1 cellular context compared by ENCODE assay signal in the genomic region with DNA sequence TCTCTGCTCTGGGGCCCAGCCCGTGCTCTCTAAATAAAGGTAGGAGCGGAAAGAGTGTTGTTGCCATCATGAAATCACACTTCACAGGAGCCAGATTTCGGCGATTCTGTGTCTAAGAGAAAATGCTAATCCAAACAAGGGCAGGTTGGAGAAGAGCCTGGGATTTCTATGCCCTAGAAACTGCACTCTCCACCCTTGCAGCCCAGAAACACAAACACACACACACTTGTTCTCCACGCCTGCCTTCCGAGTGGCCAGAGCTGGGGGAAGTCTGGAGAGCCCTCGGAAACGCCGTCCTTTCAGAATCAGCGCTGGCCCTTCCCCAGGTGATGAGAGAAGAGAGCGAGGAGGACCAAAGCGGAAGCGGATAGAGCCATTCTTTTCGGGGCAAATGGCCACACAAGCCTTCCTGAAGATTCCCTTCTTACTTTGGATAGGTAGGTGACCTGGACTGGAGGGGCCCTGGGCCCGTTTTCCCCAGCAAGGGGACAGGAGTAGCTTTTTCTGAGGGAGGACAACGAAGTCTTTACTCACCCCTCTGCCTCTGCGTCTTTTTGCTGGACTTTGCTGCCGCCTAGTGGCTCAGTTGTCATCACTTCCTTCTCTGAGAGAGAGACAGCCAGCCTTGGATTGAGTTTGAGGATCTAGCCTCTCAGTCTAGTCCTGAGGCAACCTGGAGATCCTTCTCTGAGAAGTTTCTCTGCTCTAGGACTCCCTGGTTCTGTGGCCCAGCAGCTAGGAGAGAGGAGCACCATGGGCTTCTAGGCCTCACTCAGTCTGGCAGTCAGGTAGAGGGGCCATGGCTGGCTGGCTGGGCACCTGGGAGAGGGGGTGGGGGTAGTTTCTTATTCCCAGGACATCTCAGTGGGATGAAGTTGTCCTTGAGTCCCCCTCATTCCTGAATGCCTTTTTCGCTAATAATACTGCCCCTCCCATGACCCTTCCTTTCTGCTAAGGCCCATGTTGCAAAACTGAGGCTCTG.
TF ChIP-seq lines count a peak whose summit lies in the region.

No MANE protein-coding gene starts in this region.

TF ChIP-seq in HepG2, 621 proteins besides CTCF, POLR2A, EP300 and RAD21 (continued from another document):
- TF ChIP-seq ZNF367 (CRISPR knock-in tag; IDR thresholded peaks at IDR 0.05; ENCODE audit: borderline replicate concordance) (no peak), ZNF317 (CRISPR knock-in tag; IDR thresholded peaks at IDR 0.05) (no peak), ZNF143 (CRISPR knock-in tag; IDR thresholded peaks at IDR 0.05) (no peak), ZNF556 (CRISPR knock-in tag; IDR thresholded peaks at IDR 0.05; ENCODE audit: borderline replicate concordance) (no peak), ZBTB38 (CRISPR knock-in tag; IDR thresholded peaks at IDR 0.05) (no peak; the same call in 1 of the 2 replicates), XRCC5 (optimal IDR thresholded peaks at IDR 0.05; ENCODE audit: low read length) (peak; percentile 72), NR2F6 (IDR thresholded peaks at IDR 0.05) (no peak), NR2F6 (CRISPR knock-in tag; IDR thresholded peaks at IDR 0.05) (peak; percentile 30; the same call in 1 of the 2 replicates), STAT5B (CRISPR knock-in tag; IDR thresholded peaks at IDR 0.05) (no peak), ZNF547 (CRISPR knock-in tag; IDR thresholded peaks at IDR 0.05) (no peak)
- TF ChIP-seq, protein P1, sequence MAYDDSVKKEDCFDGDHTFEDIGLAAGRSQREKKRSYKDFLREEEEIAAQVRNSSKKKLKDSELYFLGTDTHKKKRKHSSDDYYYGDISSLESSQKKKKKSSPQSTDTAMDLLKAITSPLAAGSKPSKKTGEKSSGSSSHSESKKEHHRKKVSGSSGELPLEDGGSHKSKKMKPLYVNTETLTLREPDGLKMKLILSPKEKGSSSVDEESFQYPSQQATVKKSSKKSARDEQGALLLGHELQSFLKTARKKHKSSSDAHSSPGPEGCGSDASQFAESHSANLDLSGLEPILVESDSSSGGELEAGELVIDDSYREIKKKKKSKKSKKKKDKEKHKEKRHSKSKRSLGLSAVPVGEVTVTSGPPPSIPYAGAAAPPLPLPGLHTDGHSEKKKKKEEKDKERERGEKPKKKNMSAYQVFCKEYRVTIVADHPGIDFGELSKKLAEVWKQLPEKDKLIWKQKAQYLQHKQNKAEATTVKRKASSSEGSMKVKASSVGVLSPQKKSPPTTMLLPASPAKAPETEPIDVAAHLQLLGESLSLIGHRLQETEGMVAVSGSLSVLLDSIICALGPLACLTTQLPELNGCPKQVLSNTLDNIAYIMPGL (CRISPR knock-in tag; IDR thresholded peaks at IDR 0.05; ENCODE audit: borderline replicate concordance in 1 of 2, low read depth in 1 of 2), result peak; percentile 55 to 59; a peak in 2 of 4 replicates
- TF ChIP-seq, protein P2, sequence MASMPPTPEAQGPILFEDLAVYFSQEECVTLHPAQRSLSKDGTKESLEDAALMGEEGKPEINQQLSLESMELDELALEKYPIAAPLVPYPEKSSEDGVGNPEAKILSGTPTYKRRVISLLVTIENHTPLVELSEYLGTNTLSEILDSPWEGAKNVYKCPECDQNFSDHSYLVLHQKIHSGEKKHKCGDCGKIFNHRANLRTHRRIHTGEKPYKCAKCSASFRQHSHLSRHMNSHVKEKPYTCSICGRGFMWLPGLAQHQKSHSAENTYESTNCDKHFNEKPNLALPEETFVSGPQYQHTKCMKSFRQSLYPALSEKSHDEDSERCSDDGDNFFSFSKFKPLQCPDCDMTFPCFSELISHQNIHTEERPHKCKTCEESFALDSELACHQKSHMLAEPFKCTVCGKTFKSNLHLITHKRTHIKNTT (CRISPR knock-in tag; IDR thresholded peaks at IDR 0.05), result no peak
